Comparison of ENCODE assay signal across 8 cellular contexts in the genomic region with DNA sequence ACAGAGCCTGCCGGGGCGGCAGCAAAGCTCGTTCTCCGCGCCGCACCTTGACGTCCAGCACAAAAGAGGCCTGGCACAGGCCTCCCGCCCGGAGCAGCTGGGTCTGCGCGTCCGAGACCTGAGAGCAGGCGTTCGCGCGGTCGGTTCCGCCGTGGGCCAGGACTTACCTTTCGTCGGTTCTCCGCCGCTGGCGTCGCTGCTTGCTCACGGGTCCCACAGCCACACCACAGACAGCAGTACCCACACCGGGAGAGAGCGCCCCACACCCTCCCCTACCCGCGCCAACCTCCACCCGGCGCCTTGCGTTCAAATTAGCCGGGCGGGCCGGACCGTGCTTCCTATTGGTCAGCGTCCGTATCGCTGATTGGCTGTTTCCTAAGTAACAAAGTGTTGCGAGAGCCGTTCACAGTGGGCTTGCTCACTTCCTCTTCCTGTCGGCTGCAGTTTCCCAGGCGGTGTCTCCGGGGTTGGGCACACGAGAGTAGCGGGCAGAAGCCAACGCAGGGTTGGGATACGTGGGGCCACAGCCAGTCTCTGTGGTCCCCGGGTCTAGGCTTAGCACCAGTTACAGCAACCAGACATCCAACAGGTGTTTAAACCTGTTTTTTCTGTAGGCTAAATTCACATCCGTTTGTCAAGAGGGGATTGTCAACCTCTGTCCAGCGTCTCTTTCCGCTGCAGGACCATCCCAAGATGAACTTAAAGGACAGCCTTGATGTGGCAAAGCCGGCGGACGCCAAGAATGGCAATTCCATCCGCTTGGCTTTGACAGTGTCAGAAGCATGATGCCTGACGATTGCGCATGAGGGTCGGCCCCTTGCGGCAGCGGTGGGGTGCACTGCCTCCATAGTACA. TPM values are rescaled to one million over a fixed set of nuclear protein-coding genes. Genes with fewer than 3 reads are reported as not detected.
A peak's percentile ranks its signal among the peaks of the same experiment; 100 is the strongest.
DNase-seq lines count a peak whose midpoint lies in the region; ATAC-seq and TF ChIP-seq lines count a peak whose summit lies in the region.

A gene (minus strand): TSS at position 313 of the 854 bp plus-strand sequence. CDS start 11,429 bp downstream, outside the sequence.

- intact Hi-C loops in left lung (cut with DNase I): no loop called here

- peaks cover 32% of the 10 kb centered on the region for H3K4me1 Mint-ChIP-seq in activated CD4-positive, alpha-beta T cell treated with anti-CD3 and anti-CD28 coated beads, Interleukin-2, amount 10 ng/mL, durations not matched to agents 7 days and 5 days

- DNase-seq in NCI-H748 (lab: John Stamatoyannopoulos, UW; ENCODE audit: unreplicated experiment) (peak; percentile 98), dedifferentiated amniotic fluid mesenchymal stem cell (ENCODE audit: extremely low spot score) (peak; percentile 95), left lung (peak; percentile 92 to 93)
- DNase-seq in activated CD4-positive, alpha-beta T cell treated with anti-CD3 and anti-CD28 coated beads, Interleukin-2, amount 10 ng/mL, durations not matched to agents 7 days and 5 days: peak; percentile 95
- DNase-seq in stimulated activated CD4-positive, alpha-beta T cell treated with anti-CD3 and anti-CD28 coated beads, Interleukin-2, amount 100 ng/mL, for 4 hours (ENCODE audit: low read depth): peak; percentile 80

- CTCF ChIA-PET in activated CD4-positive, alpha-beta T cell treated with anti-CD3 and anti-CD28 coated beads, Interleukin-2, amount 10 ng/mL, durations not matched to agents 7 days and 5 days (lab: Charles Lee): interaction anchor here (0.9 to 1.2 kb wide), 3 partner anchors 10 to 188 kb away, joined by 3 to 4 read pairs (median 3); a partner anchor contains a TSS

- ATAC-seq in GM19328 (IDR thresholded peaks at IDR 0.05; ENCODE audit: unreplicated experiment) (peak; percentile 94), HG03558 (IDR thresholded peaks at IDR 0.05; ENCODE audit: extremely low read depth, unreplicated experiment) (peak; percentile 74), left lung (peak; percentile 99)

- H3K36me3 Mint-ChIP-seq in activated CD4-positive, alpha-beta T cell treated with anti-CD3 and anti-CD28 coated beads, Interleukin-2, amount 10 ng/mL, durations not matched to agents 7 days and 5 days (ENCODE audit: low read depth): peaks cover 27% of the 10 kb centered on the region

- H3K27me3 Mint-ChIP-seq in activated CD4-positive, alpha-beta T cell treated with anti-CD3 and anti-CD28 coated beads, Interleukin-2, amount 10 ng/mL, durations not matched to agents 7 days and 5 days: no peaks in the 10 kb centered on the region

- POLR2A ChIA-PET in activated CD4-positive, alpha-beta T cell treated with anti-CD3 and anti-CD28 coated beads, Interleukin-2, amount 10 ng/mL, durations not matched to agents 7 days and 5 days (lab: Charles Lee): no interaction called here

- H3K27ac ChIP-seq in C4-2B (peak within 1 kb of the TSS; percentile 94), left lung (peak within 1 kb of the TSS; percentile 69 to 83)

- H3K27me3 ChIP-seq in left lung: no peaks in the 10 kb centered on the region

- H3K27ac Mint-ChIP-seq in activated CD4-positive, alpha-beta T cell treated with anti-CD3 and anti-CD28 coated beads, Interleukin-2, amount 10 ng/mL, durations not matched to agents 7 days and 5 days: peak within 1 kb of the TSS; percentile 94

- H3K4me3 ChIP-seq in left lung: peak within 1 kb of the TSS; percentile 55 to 69

- H3K4me1 ChIP-seq in left lung: peaks cover 5 to 22% of the 10 kb centered on the region in 2 donors

- H3K36me3 ChIP-seq in left lung: no peaks in the 10 kb centered on the region

- peak within 1 kb of the TSS; percentile 97 for H3K4me3 Mint-ChIP-seq in activated CD4-positive, alpha-beta T cell treated with anti-CD3 and anti-CD28 coated beads, Interleukin-2, amount 10 ng/mL, durations not matched to agents 7 days and 5 days

- no peaks in the 10 kb centered on the region for H3K9me3 ChIP-seq in left lung

- TF ChIP-seq CTCF in C4-2B (conservative IDR thresholded peaks at IDR 0.05) (no peak), left lung (IDR thresholded peaks at IDR 0.05) (peak in 1 of 2 donors; percentile 9)

- no peaks in the 10 kb centered on the region for H3K9me3 Mint-ChIP-seq in activated CD4-positive, alpha-beta T cell treated with anti-CD3 and anti-CD28 coated beads, Interleukin-2, amount 10 ng/mL, durations not matched to agents 7 days and 5 days

RNA-seq across cellular contexts. Expression of the gene that starts here (rescaled TPM):
- total RNA-seq in activated CD4-positive, alpha-beta T cell treated with anti-CD3 and anti-CD28 coated beads, Interleukin-2, amount 10 ng/mL, durations not matched to agents 7 days and 5 days: 100 to 1,000 TPM; 107 to 109 TPM
- 1 to 10 TPM; 2.9 to 6.0 TPM for total RNA-seq in left lung

Comparison
In these comparisons a context has a peak if more than half of its experiments do, and no peak if none do; other contexts are left out.
1. Peak in every context shown above with its lines: DNase-seq, ATAC-seq, H3K4me3 ChIP-seq and H3K27ac ChIP-seq.
2. RNA of the gene that starts here (total RNA-seq): 107 to 109 TPM in activated CD4-positive, alpha-beta T cell treated with anti-CD3 and anti-CD28 coated beads, Interleukin-2, amount 10 ng/mL, durations not matched to agents 7 days and 5 days; 2.9 to 6.0 TPM in left lung; every median in the first group is over 10 times any median in the second.